9 cellular contexts compared by ENCODE assay signal in genomic region chr6:34241351-34242215, GRCh38. TPM values are rescaled to one million over a fixed set of nuclear protein-coding genes. Genes with fewer than 3 reads are reported as not detected.
DNase-seq lines count a peak whose midpoint lies in the region; ATAC-seq and TF ChIP-seq lines count a peak whose summit lies in the region.
"Had no signal": no experiment of that assay in that cellular context is flagged by ENCODE, and none has a peak within 500 bp of the region (broad histone marks: within the 10 kb centered on the region; RNA-seq: fewer than 3 reads in every experiment).

No MANE protein-coding gene starts in this region.

- peaks cover 83% of the 10 kb centered on the region for H3K4me1 Mint-ChIP-seq in activated T-cell treated with anti-CD3 and anti-CD28 coated beads, Interleukin-2, amount 50 U/mL, for 24 hours (ENCODE audit: low read depth)
- H3K4me1 Mint-ChIP-seq in stimulated activated memory B cell treated with anti-CD40 and anti-IgM and Interleukin-4, amounts not matched to agents 10 μg/mL and 1 μg/mL and 100 μg/mL, for 72 hours = peaks cover 84% of the 10 kb centered on the region

- intact Hi-C loops in OCI-LY7 (cut with micrococcal nuclease; ENCODE audit: unreplicated experiment) = no loop called here

- no peaks in the 10 kb centered on the region for H3K27me3 ChIP-seq in effector memory CD4-positive, alpha-beta T cell (replicated peaks; ENCODE audit: control insufficient read depth, insufficient read depth, low read length, poor library complexity, severe bottlenecking)

- POLR2A ChIA-PET in OCI-LY7 (lab: Charles Lee) = interaction anchor here (0.6 kb wide), 1 partner anchor 77 kb away, joined by 4 read pairs; no protein-coding TSS in a partner anchor

- no peak for ATAC-seq in stimulated activated memory B cell treated with anti-CD40 and anti-IgM and Interleukin-4, amounts not matched to agents 10 μg/mL and 1 μg/mL and 100 μg/mL, for 72 hours

- no TSS peak for BruUV-seq in OCI-LY7 (replicated peaks; lab: Mats Ljungman, UMichigan)

- no peaks in the 10 kb centered on the region for H3K9me2 ChIP-seq in OCI-LY7 (ENCODE audit: insufficient read depth, low read length)

- CTCF ChIA-PET in OCI-LY7 (lab: Charles Lee; ENCODE audit: unreplicated experiment) = no interaction called here

- H3K27me3 Mint-ChIP-seq in activated T-cell treated with anti-CD3 and anti-CD28 coated beads, Interleukin-2, amount 50 U/mL, for 24 hours = no peaks in the 10 kb centered on the region
- H3K27me3 Mint-ChIP-seq in stimulated activated memory B cell treated with anti-CD40 and anti-IgM and Interleukin-4, amounts not matched to agents 10 μg/mL and 1 μg/mL and 100 μg/mL, for 72 hours = no peaks in the 10 kb centered on the region

- no peak overlapping the region for H3K4me3 ChIP-seq in OCI-LY7 (ENCODE audit: low read depth, low read length, poor library complexity, severe bottlenecking)
- no peak overlapping the region for H3K4me3 ChIP-seq in effector memory CD4-positive, alpha-beta T cell (ENCODE audit: insufficient read depth, low read depth, low read length, poor library complexity, severe bottlenecking)

- H3K36me3 Mint-ChIP-seq in activated T-cell treated with anti-CD3 and anti-CD28 coated beads, Interleukin-2, amount 50 U/mL, for 24 hours (ENCODE audit: low read depth) = peaks cover 86% of the 10 kb centered on the region
- peaks cover 35% of the 10 kb centered on the region for H3K36me3 Mint-ChIP-seq in stimulated activated memory B cell treated with anti-CD40 and anti-IgM and Interleukin-4, amounts not matched to agents 10 μg/mL and 1 μg/mL and 100 μg/mL, for 72 hours

- H3K4me2 ChIP-seq in OCI-LY7 (ENCODE audit: low read length) = peak overlapping the region; percentile 82; the same call in 1 of the 2 replicates

- no peaks in the 10 kb centered on the region for H3K9me3 Mint-ChIP-seq in activated T-cell treated with anti-CD3 and anti-CD28 coated beads, Interleukin-2, amount 50 U/mL, for 24 hours
- H3K9me3 Mint-ChIP-seq in stimulated activated memory B cell treated with anti-CD40 and anti-IgM and Interleukin-4, amounts not matched to agents 10 μg/mL and 1 μg/mL and 100 μg/mL, for 72 hours = no peaks in the 10 kb centered on the region

- DNase-seq in activated T-cell treated with anti-CD3 and anti-CD28 coated beads, Interleukin-2, amount 50 U/mL, for 24 hours = peak; percentile 28
- no peak for DNase-seq in activated T-cell treated with anti-CD3 and anti-CD28 coated beads, Interleukin-2, amount 50 U/mL, for 48 hours
- DNase-seq in OCI-LY7 (ENCODE audit: low spot score) = no peak
- no peak for DNase-seq in effector memory CD4-positive, alpha-beta T cell
- DNase-seq in NCI-H82 treated with DMSO at 0.1 percent for 48 hours (lab: John Stamatoyannopoulos, UW; ENCODE audit: unreplicated experiment) = no peak
- no peak for DNase-seq in DMS53 treated with DMSO at 0.1 percent for 48 hours (lab: John Stamatoyannopoulos, UW; ENCODE audit: unreplicated experiment)
- DNase-seq in AG08395 (ENCODE audit: low spot score) = no peak
- DNase-seq: NCI-H524 treated with DMSO at 0.1 percent for 48 hours had no signal

- peak overlapping the region; percentile 96 for H3K27ac Mint-ChIP-seq in activated T-cell treated with anti-CD3 and anti-CD28 coated beads, Interleukin-2, amount 50 U/mL, for 24 hours
- H3K27ac Mint-ChIP-seq in stimulated activated memory B cell treated with anti-CD40 and anti-IgM and Interleukin-4, amounts not matched to agents 10 μg/mL and 1 μg/mL and 100 μg/mL, for 72 hours = peak overlapping the region; percentile 95

- TF ChIP-seq CTCF in OCI-LY7 (conservative IDR thresholded peaks at IDR 0.05; ENCODE audit: low read length) = no peak

- peak overlapping the region; percentile 94 for H3K4me3 Mint-ChIP-seq in activated T-cell treated with anti-CD3 and anti-CD28 coated beads, Interleukin-2, amount 50 U/mL, for 24 hours
- H3K4me3 Mint-ChIP-seq in stimulated activated memory B cell treated with anti-CD40 and anti-IgM and Interleukin-4, amounts not matched to agents 10 μg/mL and 1 μg/mL and 100 μg/mL, for 72 hours = no peak overlapping the region

- peaks cover 56% of the 10 kb centered on the region for H3K4me1 ChIP-seq in OCI-LY7 (ENCODE audit: insufficient read depth, low read length, poor library complexity, severe bottlenecking)
- H3K4me1 ChIP-seq in effector memory CD4-positive, alpha-beta T cell (ENCODE audit: control insufficient read depth, insufficient read depth, low read length, poor library complexity, severe bottlenecking) = peaks cover 33% of the 10 kb centered on the region

- H3K36me3 ChIP-seq in OCI-LY7 (ENCODE audit: insufficient read depth, low read length) = peaks cover 88% of the 10 kb centered on the region
- H3K36me3 ChIP-seq in effector memory CD4-positive, alpha-beta T cell (ENCODE audit: control insufficient read depth, insufficient read depth, low read length) = peaks cover 41% of the 10 kb centered on the region

- H4K20me1 ChIP-seq in OCI-LY7 (ENCODE audit: insufficient read depth, low read length) = peaks cover 42% of the 10 kb centered on the region

- H3K27ac ChIP-seq in OCI-LY7 (ENCODE audit: low read depth, low read length, poor library complexity, severe bottlenecking) = no peak overlapping the region
- H3K27ac ChIP-seq in effector memory CD4-positive, alpha-beta T cell (ENCODE audit: insufficient read depth, low read length, poor library complexity, severe bottlenecking) = peak overlapping the region; percentile 7

- H3K9me3 ChIP-seq in OCI-LY7 (ENCODE audit: low read length) = no peaks in the 10 kb centered on the region
- no peaks in the 10 kb centered on the region for H3K9me3 ChIP-seq in effector memory CD4-positive, alpha-beta T cell (ENCODE audit: control insufficient read depth, low read length)

- H2AFZ ChIP-seq in OCI-LY7 (ENCODE audit: low read length) = no peak overlapping the region

- H3K79me2 ChIP-seq in OCI-LY7 (ENCODE audit: insufficient read depth, low read depth, low read length) = peaks cover 52% of the 10 kb centered on the region

RNA-seq across cellular contexts. Expression of gene HMGA1, which starts 4.9 kb away (rescaled TPM):
- 435 and 463 TPM in 2 replicates for total RNA-seq in OCI-LY7 (2014; rRNA removed; shearing (Covaris generic))
- total RNA-seq in OCI-LY7 (2022) = 736 and 764 TPM in 2 replicates

RNA-seq across cellular contexts. Expression of gene SMIM29, which starts 7.2 kb away (rescaled TPM):
- total RNA-seq in OCI-LY7 (2014; rRNA removed; shearing (Covaris generic)) = 14.1 and 17.3 TPM in 2 replicates
- 21.3 and 21.5 TPM in 2 replicates for total RNA-seq in OCI-LY7 (2022)
